Comparison of ENCODE assay signal across 1 cellular context in genomic region chr11:70462818-70463477, GRCh38.
TF ChIP-seq lines count a peak whose summit lies in the region.

No MANE protein-coding gene starts in this region.

TF ChIP-seq in GM23338, 12 proteins besides CTCF, POLR2A, EP300 and RAD21 (continued from another document):
- TF ChIP-seq ETS1 (IDR thresholded peaks at IDR 0.05) (no peak), EZH2phosphoT487 (IDR thresholded peaks at IDR 0.05; ENCODE audit: unreplicated experiment) (no peak), ZNF462 (CRISPR knock-in tag; IDR thresholded peaks at IDR 0.05) (no peak), POLR2AphosphoS5 (IDR thresholded peaks at IDR 0.05; ENCODE audit: low read depth) (no peak), REST (IDR thresholded peaks at IDR 0.05; ENCODE audit: unreplicated experiment) (no peak), ZNF331 (CRISPR knock-in tag; IDR thresholded peaks at IDR 0.05; ENCODE audit: low read depth) (no peak)
